In the genomic region with DNA sequence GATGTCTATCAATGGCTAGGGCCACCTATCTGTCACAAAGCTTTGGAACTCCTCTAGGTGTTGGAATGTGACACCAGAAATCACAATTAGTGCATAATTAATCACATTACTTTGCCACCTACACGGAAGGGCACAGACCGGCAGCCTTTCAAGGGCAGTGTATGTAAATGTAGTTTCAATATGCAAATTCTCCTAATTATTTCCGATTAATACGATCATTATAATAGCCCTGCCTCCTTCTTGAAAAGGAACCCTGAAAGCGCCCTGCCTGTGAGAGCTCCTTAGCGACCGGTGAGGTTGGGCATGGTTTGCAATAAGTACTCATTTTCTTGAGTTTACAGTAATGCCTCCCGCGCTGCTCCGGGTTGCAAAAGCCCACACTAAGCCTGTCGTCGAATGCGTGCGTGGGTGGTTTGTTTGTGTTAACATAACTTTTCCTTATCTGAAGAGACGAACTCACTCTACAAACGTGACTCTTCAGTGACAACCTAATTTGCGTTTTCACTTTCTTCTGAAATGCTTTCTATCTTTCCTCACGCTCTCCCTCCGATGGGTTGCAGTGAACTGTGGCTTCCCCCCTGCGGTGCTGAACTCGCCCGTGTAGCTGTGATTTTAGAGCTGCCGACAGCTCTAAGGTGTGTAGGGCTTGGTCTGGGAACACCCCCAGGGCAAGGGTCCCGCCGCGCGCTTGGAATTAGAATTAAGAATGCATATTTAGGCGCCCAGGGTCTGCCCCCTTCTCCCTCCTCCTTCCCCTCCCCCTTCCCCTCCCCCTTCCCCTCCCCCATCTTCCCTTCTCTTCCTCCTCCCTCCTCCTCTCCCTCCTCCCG, we compare ENCODE assay signal across 8 cellular contexts. TPM values are rescaled to one million over a fixed set of nuclear protein-coding genes. Genes with fewer than 3 reads are reported as not detected.
DNase-seq lines count a peak whose midpoint lies in the region; ATAC-seq and TF ChIP-seq lines count a peak whose summit lies in the region.

No MANE protein-coding gene starts in this region.

- ATAC-seq in SK-N-SH treated with all-trans-retinoic acid at 6 μM for 48 hours (no peak), HG03571 (IDR thresholded peaks at IDR 0.05; ENCODE audit: unreplicated experiment) (no peak)

- H3K4me3 Mint-ChIP-seq in activated naive CD8-positive, alpha-beta T cell, result peak overlapping the region; percentile 85

- H3K27me3 Mint-ChIP-seq in activated naive CD8-positive, alpha-beta T cell, result peaks cover 8% of the 10 kb centered on the region

- H3K9me3 ChIP-seq in vagina, result no peaks in the 10 kb centered on the region

- no peaks in the 10 kb centered on the region for H3K27me3 ChIP-seq in vagina

- TF ChIP-seq CTCF in NB4 (IDR thresholded peaks at IDR 0.05; ENCODE audit: low read depth, low read length) (no peak), vagina (IDR thresholded peaks at IDR 0.05) (no peak)

- H3K36me3 ChIP-seq in vagina, result no peaks in the 10 kb centered on the region

- H3K27ac Mint-ChIP-seq in activated naive CD8-positive, alpha-beta T cell, result peak overlapping the region; percentile 83

- H3K9me3 Mint-ChIP-seq in activated naive CD8-positive, alpha-beta T cell (ENCODE audit: low read depth), result no peaks in the 10 kb centered on the region

- intact Hi-C loops in cardiac septum (cut with DNase I), result loop anchor here (10.0 kb wide), 3 partner anchors 246 to 836 kb away; no protein-coding TSS in a partner anchor
- intact Hi-C loops in posterior vena cava (cut with DNase I), result no loop called here
- intact Hi-C loops in vagina (cut with DNase I), result loop anchor here (5.0 kb wide), 2 partner anchors 69 to 144 kb away; no protein-coding TSS in a partner anchor

- DNase-seq in Daoy (ENCODE audit: low read depth) (peak; percentile 73), NB4 (ENCODE audit: low read depth) (peak; percentile 69), cardiac septum (ENCODE audit: low spot score) (peak; percentile 76), posterior vena cava (ENCODE audit: low spot score) (peak; percentile 92), vagina (ENCODE audit: extremely low spot score in 2 of 2) (peak in 1 of 2 donors; percentile 70)

- H3K4me1 Mint-ChIP-seq in activated naive CD8-positive, alpha-beta T cell (ENCODE audit: low read depth), result peaks cover 48% of the 10 kb centered on the region

- peak overlapping the region; percentile 66 for H3K4me3 ChIP-seq in NB4 (ENCODE audit: low read depth, low read length)
- peak overlapping the region; percentile 66 to 94 for H3K4me3 ChIP-seq in vagina

- H3K36me3 Mint-ChIP-seq in activated naive CD8-positive, alpha-beta T cell, result no peaks in the 10 kb centered on the region

- peak overlapping the region; percentile 95 for H3K27ac ChIP-seq in vagina

- peaks cover 59% of the 10 kb centered on the region for H3K4me1 ChIP-seq in vagina

- TF ChIP-seq POLR2A in NB4 (IDR thresholded peaks at IDR 0.05; ENCODE audit: extremely low read depth, insufficient read length), result no peak
- no peak for TF ChIP-seq POLR2A in vagina (IDR thresholded peaks at IDR 0.05)

TF ChIP-seq in SK-N-SH treated with all-trans-retinoic acid at 6 μM for 48 hours, 23 proteins besides CTCF, POLR2A, EP300 and RAD21:
- TF ChIP-seq TSHZ2 (CRISPR knock-in tag; IDR thresholded peaks at IDR 0.05) (peak; percentile 51; the same call in 1 of the 2 replicates), ZNF8 (CRISPR knock-in tag; IDR thresholded peaks at IDR 0.05) (no peak)

RNA-seq across cellular contexts. Expression of gene ID2, which starts 0.7 kb away (rescaled TPM):
- 14.3 and 33.0 TPM in 2 replicates for total RNA-seq in Daoy (2014; rRNA removed; shearing (Covaris generic))
- total RNA-seq in cardiac septum (35.1 TPM), posterior vena cava (100 to 1,000 TPM in 1 of 2 donors, 10 to 100 TPM in 1; 82.2 to 135 TPM), vagina (378 TPM)

Comparison
In these comparisons a context has a peak if more than half of its experiments do, and no peak if none do; other contexts are left out.
1. intact Hi-C loops: an anchor here in cardiac septum (10.0 kb wide) and vagina (5.0 kb wide); none called in posterior vena cava.